Comparison of ENCODE assay signal across 25 cellular contexts in the genomic region with DNA sequence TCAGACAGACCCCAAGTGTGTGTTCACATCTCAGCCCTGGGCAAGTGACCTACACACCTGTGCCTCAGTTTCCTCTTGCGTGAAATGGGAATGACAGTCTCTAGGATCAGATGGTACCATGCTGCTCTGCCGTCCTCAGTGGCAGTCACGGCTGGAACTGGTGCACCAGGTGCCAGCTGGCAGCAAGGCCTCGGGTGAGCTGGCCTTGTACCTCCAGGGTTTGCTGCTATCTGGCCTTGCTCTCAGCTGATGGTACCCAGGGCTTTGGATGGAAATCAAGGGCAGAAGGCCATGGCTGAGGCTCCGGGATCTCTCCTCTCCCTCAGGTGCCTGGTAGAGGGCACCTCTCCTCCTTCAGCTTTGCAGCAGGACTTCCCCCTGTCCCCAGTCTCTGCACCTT.
"Had no signal": no experiment of that assay in that cellular context is flagged by ENCODE, and none has a peak within 500 bp of the region (broad histone marks: within the 10 kb centered on the region; RNA-seq: fewer than 3 reads in every experiment).

No MANE protein-coding gene starts in this region.

- H3K9me3 ChIP-seq: adrenal gland, body of pancreas, colonic mucosa had no signal

- H3K27ac ChIP-seq: adrenal gland, body of pancreas, colonic mucosa, WERI-Rb-1 had no signal

- H3K36me3 ChIP-seq: colonic mucosa had no signal

- H3K4me1 ChIP-seq: body of pancreas, colonic mucosa had no signal

- H3K4me3 ChIP-seq: adrenal gland, body of pancreas, colonic mucosa had no signal

- DNase-seq: activated B cell treated with CpG ODN at 0.5 μM for 24 hours; activated CD4-positive, alpha-beta T cell treated with anti-CD3 and anti-CD28 coated beads for 48 hours; activated CD4-positive, alpha-beta T cell treated with anti-CD3 and anti-CD28 coated beads, Interleukin-2, amount 50 U/mL, for 1 hour; activated CD4-positive, alpha-beta T cell treated with anti-CD3 and anti-CD28 coated beads, Interleukin-2, amount 50 U/mL, for 48 hours; activated CD8-positive, alpha-beta memory T cell treated with anti-CD3 and anti-CD28 coated beads for 24 hours; activated CD8-positive, alpha-beta T cell treated with anti-CD3 and anti-CD28 coated beads for 36 hours; activated effector memory CD4-positive, alpha-beta T cell treated with anti-CD3 and anti-CD28 coated beads, Interleukin-2, amount 50 U/mL, for 16 hours; activated naive CD4-positive, alpha-beta T cell treated with anti-CD3 and anti-CD28 coated beads for 36 hours; activated naive CD8-positive, alpha-beta T cell treated with anti-CD3 and anti-CD28 coated beads for 36 hours; activated naive CD8-positive, alpha-beta T cell treated with anti-CD3 and anti-CD28 coated beads, Interleukin-2, amount 50 U/mL, for 24 hours; activated T-cell treated with anti-CD3 and anti-CD28 coated beads, Interleukin-2, amount 50 U/mL, for 48 hours; adrenal gland; amygdala; body of pancreas; central memory CD4-positive, alpha-beta T cell; cerebellar nuclear complex; colonic mucosa; effector CD8-positive, alpha-beta T cell; foreskin fibroblast; T-helper 1 cell; T-helper 17 cell; T1000; WERI-Rb-1 had no signal

- ATAC-seq: activated CD4-positive, CD25-positive, alpha-beta regulatory T cell treated with anti-CD3 and anti-CD28 coated beads, Interleukin-2, amount 50 U/mL, for 24 hours; activated CD8-positive, alpha-beta T cell treated with anti-CD3 and anti-CD28 coated beads for 36 hours; activated naive CD8-positive, alpha-beta T cell treated with anti-CD3 and anti-CD28 coated beads, Interleukin-2, amount 50 U/mL, for 24 hours; body of pancreas; esophagus mucosa; T-helper 17 cell had no signal

- H3K27me3 ChIP-seq: adrenal gland, body of pancreas, colonic mucosa had no signal
